8 cellular contexts compared by ENCODE assay signal in the genomic region with DNA sequence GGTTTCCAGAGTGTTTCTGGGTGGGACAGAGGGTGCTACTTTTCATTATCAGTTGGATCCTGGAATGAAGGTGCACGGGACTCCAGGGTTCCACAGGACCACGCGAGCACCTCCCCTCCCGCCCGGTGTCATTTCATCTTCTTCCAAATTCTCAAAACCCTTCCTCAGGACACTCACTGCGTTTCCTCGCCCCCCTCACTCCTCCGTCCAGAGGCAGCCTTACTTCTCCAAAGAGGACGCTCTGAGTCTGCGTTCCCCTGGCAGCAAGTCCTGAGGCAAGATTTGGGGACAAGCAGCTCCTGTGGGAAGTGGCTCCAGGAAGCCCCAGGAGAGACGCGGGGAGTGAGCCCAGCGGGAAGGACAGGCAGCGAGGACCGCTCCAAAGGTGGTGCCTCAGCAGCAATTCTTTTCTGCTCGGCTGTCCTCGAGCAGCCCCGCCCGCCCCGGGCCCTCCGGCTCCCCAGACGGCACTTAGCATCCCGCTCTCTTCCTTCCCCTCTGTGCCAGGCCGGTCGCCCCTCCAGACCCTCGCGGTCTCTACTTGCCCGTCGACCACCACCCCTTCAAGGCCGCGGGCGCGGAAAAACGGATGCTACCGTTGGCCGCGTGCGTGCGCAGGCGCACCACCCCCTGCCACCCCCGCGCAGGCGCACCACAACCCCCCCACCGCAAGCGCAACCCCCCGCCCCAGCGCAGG. TPM values are rescaled to one million over a fixed set of nuclear protein-coding genes. Genes with fewer than 3 reads are reported as not detected.
DNase-seq lines count a peak whose midpoint lies in the region; ATAC-seq and TF ChIP-seq lines count a peak whose summit lies in the region.

No MANE protein-coding gene starts in this region.

- H3K4me3 Mint-ChIP-seq in natural killer cell = peak overlapping the region; percentile 91

- no peaks in the 10 kb centered on the region for H3K36me3 Mint-ChIP-seq in natural killer cell

- TF ChIP-seq CTCF in natural killer cell (IDR thresholded peaks at IDR 0.05) = no peak

- peaks cover 64 to 79% of the 10 kb centered on the region in 2 donors for H3K4me1 Mint-ChIP-seq in natural killer cell

- H3K27ac Mint-ChIP-seq in natural killer cell = peak overlapping the region; percentile 73 to 96

- intact Hi-C loops in natural killer cell (cut with micrococcal nuclease) = loop anchor here (1.0 kb wide), 1 partner anchor 24 kb away; the partner anchor contains the start of gene STK32C

- H3K27me3 ChIP-seq in effector memory CD4-positive, alpha-beta T cell (replicated peaks; ENCODE audit: control insufficient read depth, insufficient read depth, low read length, poor library complexity, severe bottlenecking) = no peaks in the 10 kb centered on the region

- H3K4me1 ChIP-seq in effector memory CD4-positive, alpha-beta T cell (ENCODE audit: control insufficient read depth, insufficient read depth, low read length, poor library complexity, severe bottlenecking) = peaks cover 16% of the 10 kb centered on the region

- H3K9me3 ChIP-seq in effector memory CD4-positive, alpha-beta T cell (ENCODE audit: control insufficient read depth, low read length) = no peaks in the 10 kb centered on the region

- H3K9me3 Mint-ChIP-seq in natural killer cell = no peaks in the 10 kb centered on the region

- ATAC-seq in HG02610 (IDR thresholded peaks at IDR 0.05; ENCODE audit: unreplicated experiment) = peak; percentile 21
- ATAC-seq in natural killer cell = peak; percentile 6 to 31 (median 7)

- peak; percentile 12 for DNase-seq in SKM-1 treated with dmso at 0.1 percent for 144 hours (lab: John Stamatoyannopoulos, UW; ENCODE audit: unreplicated experiment)
- no peak for DNase-seq in SKM-1 (lab: John Stamatoyannopoulos, UW; ENCODE audit: unreplicated experiment)
- peak; percentile 65 for DNase-seq in NCI-H2227 (lab: John Stamatoyannopoulos, UW; ENCODE audit: unreplicated experiment)
- no peak for DNase-seq in effector memory CD4-positive, alpha-beta T cell
- no peak for DNase-seq in natural killer cell
- DNase-seq in GDM1 (lab: John Stamatoyannopoulos, UW) = no peak
- no peak for DNase-seq in HPDE6-E6E7 (ENCODE audit: extremely low spot score)

- H3K27ac ChIP-seq in effector memory CD4-positive, alpha-beta T cell (ENCODE audit: insufficient read depth, low read length, poor library complexity, severe bottlenecking) = peak overlapping the region; percentile 64

- H3K27me3 Mint-ChIP-seq in natural killer cell (ENCODE audit: low read depth in 2 of 2) = peaks cover 0 to 2% of the 10 kb centered on the region in 2 donors

- H3K36me3 ChIP-seq in effector memory CD4-positive, alpha-beta T cell (ENCODE audit: control insufficient read depth, insufficient read depth, low read length) = no peaks in the 10 kb centered on the region

- H3K4me3 ChIP-seq in effector memory CD4-positive, alpha-beta T cell (ENCODE audit: insufficient read depth, low read depth, low read length, poor library complexity, severe bottlenecking) = peak overlapping the region; percentile 82

RNA-seq across cellular contexts. Expression of gene LRRC27, which starts 0.6 kb away (rescaled TPM):
- 10 to 100 TPM in 1 of 3 donors, 1 to 10 TPM in 2; 8.1 to 22.5 (median 9.9) TPM for total RNA-seq in natural killer cell

RNA-seq across cellular contexts. Expression of gene STK32C, which starts 23.7 kb away (rescaled TPM):
- total RNA-seq in natural killer cell = 10 to 100 TPM; 12.7 to 22.1 (median 17.9) TPM

Comparison
In these comparisons a context has a peak if more than half of its experiments do, and no peak if none do; other contexts are left out.
1. DNase-seq: peak in SKM-1 treated with dmso at 0.1 percent for 144 hours (single experiment) and NCI-H2227 (single experiment); none in SKM-1 (single experiment), effector memory CD4-positive, alpha-beta T cell (0 of 3), natural killer cell (single experiment), GDM1 (single experiment) and HPDE6-E6E7 (single experiment).